ENCODE assay signal across 31 cellular contexts in genomic region chr5:30392897-30393296, GRCh38.
DNase-seq lines count a peak whose midpoint lies in the region; FAIRE-seq and TF ChIP-seq lines count a peak whose summit lies in the region.
"Had no signal": no experiment of that assay in that cellular context is flagged by ENCODE, and none has a peak within 500 bp of the region (broad histone marks: within the 10 kb centered on the region; RNA-seq: fewer than 3 reads in every experiment).

No MANE protein-coding gene starts in this region.

- no peaks in the 10 kb centered on the region for H3K27me3 ChIP-seq in small intestine (ENCODE audit: control insufficient read depth in 2 of 2, insufficient read depth in 2 of 2, low read length in 2 of 2)
- H3K27me3 ChIP-seq: BE2C, cardiac muscle cell, colonic mucosa, left lung, neural progenitor cell had no signal

- no peaks in the 10 kb centered on the region for H3K9me3 ChIP-seq in small intestine (ENCODE audit: control insufficient read depth, low read depth)
- H3K9me3 ChIP-seq: BE2C, colonic mucosa, left lung, pancreas, SK-N-SH had no signal

- no peaks in the 10 kb centered on the region for H3K4me1 ChIP-seq in small intestine (ENCODE audit: control insufficient read depth in 2 of 2, insufficient read depth in 1 of 2, low read depth in 1 of 2, low read length in 1 of 2)
- H3K4me1 ChIP-seq: BE2C, colonic mucosa, left lung, neural progenitor cell, pancreas had no signal

- peak; percentile 45 for DNase-seq in DMS53 (lab: John Stamatoyannopoulos, UW)
- DNase-seq in NCI-H2029 treated with DMSO at 0.1 percent for 48 hours (lab: John Stamatoyannopoulos, UW), result peak; percentile 44
- DNase-seq in SW480 (ENCODE audit: low spot score), result peak; percentile 55
- peak; percentile 6 for DNase-seq in small intestine
- no peak for DNase-seq in NAMALWA (ENCODE audit: low spot score)
- DNase-seq in GM12891 (ENCODE audit: insufficient read length, low spot score), result no peak
- DNase-seq in MV-4-11 (lab: John Stamatoyannopoulos, UW), result no peak
- DNase-seq: activated CD4-positive, alpha-beta T cell treated with anti-CD3 and anti-CD28 coated beads, Interleukin-2, amount 50 U/mL, for 1 hour; activated CD4-positive, CD25-positive, alpha-beta regulatory T cell; activated gamma-delta T cell; activated naive CD8-positive, alpha-beta T cell treated with anti-CD3 and anti-CD28 coated beads for 36 hours; activated T-cell treated with anti-CD3 and anti-CD28 coated beads, Interleukin-2, amount 50 U/mL, for 24 hours; aorta; BE2C; CD8-positive, alpha-beta T cell; colonic mucosa; DMS 273 treated with DMSO at 0.1 percent for 48 hours; effector CD4-positive, alpha-beta T cell; Kasumi-1; left lung; NCI-H146; NCI-H2171 treated with DMSO at 0.1 percent for 48 hours; NCI-H524 treated with DMSO at 0.1 percent for 48 hours; pancreas; SK-N-SH; stimulated activated naive CD4-positive, alpha-beta T cell treated with Interleukin-2 at 50 U/mL for 16 hours had no signal

- no peak overlapping the region for H3K4me3 ChIP-seq in small intestine (ENCODE audit: low read depth in 1 of 2, low read length in 2 of 2)
- H3K4me3 ChIP-seq: cardiac muscle cell, colonic mucosa, left lung, neural progenitor cell, pancreas, skin epidermis had no signal

- WGBS in small intestine, 3 donors, result 28 to 57% (median 45%) methylated on average over 5 of the region's 5 CpGs

- H3K27ac ChIP-seq in small intestine (ENCODE audit: low read depth in 1 of 2, low read length in 1 of 2), result no peak overlapping the region
- H3K27ac ChIP-seq: cardiac muscle cell, colonic mucosa, epithelial cell of prostate, left lung, neural progenitor cell, pancreas, RWPE1, skin epidermis had no signal

- TF ChIP-seq POLR2A in GM12891 (IDR thresholded peaks at IDR 0.05; ENCODE audit: low read depth, low read length), result no peak

- H3K36me3 ChIP-seq in small intestine (ENCODE audit: control insufficient read depth in 2 of 2, insufficient read depth in 2 of 2, low read length in 2 of 2), result no peaks in the 10 kb centered on the region
- H3K36me3 ChIP-seq: BE2C, cardiac muscle cell, colonic mucosa, left lung, neural progenitor cell, pancreas had no signal

- no peak for FAIRE-seq in small intestine (lab: Jason Lieb, UNC)
- FAIRE-seq in GM12891 (lab: Jason Lieb, UNC), result no peak
- FAIRE-seq: pancreas had no signal

TF ChIP-seq in GM12891, 5 proteins besides CTCF, POLR2A, EP300 and RAD21:
- TF ChIP-seq SPI1 (IDR thresholded peaks at IDR 0.05; ENCODE audit: low read depth, low read length) (no peak), TAF1 (IDR thresholded peaks at IDR 0.05; ENCODE audit: low read depth, low read length) (no peak), PAX5 (IDR thresholded peaks at IDR 0.05; ENCODE audit: insufficient read depth, low read length, severe bottlenecking) (no peak), POLR2AphosphoS5 (IDR thresholded peaks at IDR 0.05; ENCODE audit: low read depth, low read length) (no peak), POU2F2 (IDR thresholded peaks at IDR 0.05; ENCODE audit: low read depth, low read length) (no peak)

Comparison
In these comparisons a context has a peak if more than half of its experiments do, and no peak if none do; other contexts are left out.
1. DNase-seq: peak in DMS53 (single experiment), NCI-H2029 treated with DMSO at 0.1 percent for 48 hours (single experiment), SW480 (single experiment) and small intestine (single experiment); none in NAMALWA (single experiment), GM12891 (single experiment) and MV-4-11 (single experiment).